ENCODE assay signal across 1 cellular context in genomic region chr1:163202833-163203451, GRCh38.
TF ChIP-seq lines count a peak whose summit lies in the region.

RGS5 (minus strand) TSS chr1:163202916; CDS start chr1:163202835, 81 bp downstream.

TF ChIP-seq in GM23338, 12 proteins besides CTCF, POLR2A, EP300 and RAD21 (continued from another document):
- no peak; the same call in 1 of the 2 replicates for TF ChIP-seq NANOG (IDR thresholded peaks at IDR 0.05; ENCODE audit: borderline replicate concordance)
